ENCODE assay signal across 14 cellular contexts in genomic region chr2:148982282-148982681, GRCh38. TPM values are rescaled to one million over a fixed set of nuclear protein-coding genes. Genes with fewer than 3 reads are reported as not detected.
DNase-seq lines count a peak whose midpoint lies in the region; ATAC-seq and TF ChIP-seq lines count a peak whose summit lies in the region.
"Had no signal": no experiment of that assay in that cellular context is flagged by ENCODE, and none has a peak within 500 bp of the region (broad histone marks: within the 10 kb centered on the region; RNA-seq: fewer than 3 reads in every experiment).

No MANE protein-coding gene starts in this region.

- DNase-seq in AG10803 (ENCODE audit: low read depth) = peak; percentile 21
- DNase-seq in NCI-H446 (lab: John Stamatoyannopoulos, UW) = peak; percentile 50 to 88
- DNase-seq in left lobe of liver (ENCODE audit: low spot score) = no peak
- DNase-seq in NCI-H1092 treated with DMSO at 0.1 percent for 48 hours (lab: John Stamatoyannopoulos, UW) = no peak
- DNase-seq in mesenteric fat pad (ENCODE audit: low spot score) = no peak
- no peak for DNase-seq in CD8-positive, alpha-beta memory T cell
- no peak for DNase-seq in HuH-7.5 (ENCODE audit: low spot score)
- DNase-seq: 8988T, NCI-H146, Peyer's patch, SHP77 had no signal

- H3K36me3 ChIP-seq in CD8-positive, alpha-beta memory T cell (ENCODE audit: insufficient read depth, low read length) = no peaks in the 10 kb centered on the region
- H3K36me3 ChIP-seq: Peyer's patch had no signal

- H3K27me3 ChIP-seq in CD8-positive, alpha-beta memory T cell (ENCODE audit: insufficient read depth, low read length, poor library complexity, severe bottlenecking) = no peaks in the 10 kb centered on the region
- H3K27me3 ChIP-seq: Peyer's patch had no signal

- no peaks in the 10 kb centered on the region for H3K9me3 ChIP-seq in CD8-positive, alpha-beta memory T cell (ENCODE audit: low read length)
- H3K9me3 ChIP-seq: Peyer's patch had no signal

- H3K4me1 Mint-ChIP-seq in brain = peaks cover 36% of the 10 kb centered on the region
- no peaks in the 10 kb centered on the region for H3K4me1 Mint-ChIP-seq in CD8-positive, alpha-beta memory T cell

- H3K4me3 ChIP-seq in AG10803 (ENCODE audit: low read length) = no peak overlapping the region
- H3K4me3 ChIP-seq in CD8-positive, alpha-beta memory T cell (ENCODE audit: low read length) = no peak overlapping the region
- H3K4me3 ChIP-seq: GM12878, Peyer's patch had no signal

- no peaks in the 10 kb centered on the region for H3K27me3 Mint-ChIP-seq in brain
- H3K27me3 Mint-ChIP-seq in CD8-positive, alpha-beta memory T cell = no peaks in the 10 kb centered on the region

- CTCF ChIA-PET in CD8-positive, alpha-beta memory T cell (lab: Charles Lee) = no interaction called here

- peak overlapping the region in 2 of 5 experiments; percentile 48 to 50 for H3K4me3 Mint-ChIP-seq in brain
- H3K4me3 Mint-ChIP-seq in CD8-positive, alpha-beta memory T cell = no peak overlapping the region

- H3K27ac Mint-ChIP-seq in brain = peak overlapping the region in 4 of 5 experiments; percentile 52 to 95 (median 75)
- no peak overlapping the region for H3K27ac Mint-ChIP-seq in CD8-positive, alpha-beta memory T cell

- H3K36me3 Mint-ChIP-seq in brain = peaks cover 76% of the 10 kb centered on the region
- peaks cover 14 to 57% (median 17%) of the 10 kb centered on the region in 3 donors for H3K36me3 Mint-ChIP-seq in CD8-positive, alpha-beta memory T cell

- H3K4me1 ChIP-seq in CD8-positive, alpha-beta memory T cell (ENCODE audit: insufficient read depth, low read length) = no peaks in the 10 kb centered on the region
- H3K4me1 ChIP-seq: Peyer's patch had no signal

- ATAC-seq in left lobe of liver = peak; percentile 50
- ATAC-seq: GM12878, HCT116 had no signal

- H3K9me3 Mint-ChIP-seq in brain = no peaks in the 10 kb centered on the region
- no peaks in the 10 kb centered on the region for H3K9me3 Mint-ChIP-seq in CD8-positive, alpha-beta memory T cell

- POLR2A ChIA-PET in CD8-positive, alpha-beta memory T cell (lab: Charles Lee) = no interaction called here

- no peak overlapping the region for H3K27ac ChIP-seq in CD8-positive, alpha-beta memory T cell (ENCODE audit: low read depth, low read length)
- H3K27ac ChIP-seq: Peyer's patch had no signal

- TF ChIP-seq CTCF in AG10803 (conservative IDR thresholded peaks at IDR 0.05; ENCODE audit: low read length) (no peak), brain (conservative IDR thresholded peaks at IDR 0.05) (no peak)

RNA-seq across cellular contexts. Expression of gene LYPD6B, which starts 56.2 kb away (rescaled TPM):
- polyA plus RNA-seq in brain (ENCODE audit: insufficient read depth, low read depth, low replicate concordance) = 0.22 TPM
- not detected for total RNA-seq in left lobe of liver
- not detected for total RNA-seq in mesenteric fat pad
- not detected for total RNA-seq in CD8-positive, alpha-beta memory T cell
- polyA plus RNA-seq in CD8-positive, alpha-beta memory T cell = not detected

Comparison
In these comparisons a context has a peak if more than half of its experiments do, and no peak if none do; other contexts are left out.
1. DNase-seq: peak in AG10803 (single experiment) and NCI-H446 (2 of 2); none in left lobe of liver (single experiment), NCI-H1092 treated with DMSO at 0.1 percent for 48 hours (single experiment), mesenteric fat pad (single experiment), CD8-positive, alpha-beta memory T cell (0 of 5) and HuH-7.5 (single experiment).
2. H3K27ac Mint-ChIP-seq: peak in brain (4 of 5); none in CD8-positive, alpha-beta memory T cell (0 of 8).